In the genomic region with DNA sequence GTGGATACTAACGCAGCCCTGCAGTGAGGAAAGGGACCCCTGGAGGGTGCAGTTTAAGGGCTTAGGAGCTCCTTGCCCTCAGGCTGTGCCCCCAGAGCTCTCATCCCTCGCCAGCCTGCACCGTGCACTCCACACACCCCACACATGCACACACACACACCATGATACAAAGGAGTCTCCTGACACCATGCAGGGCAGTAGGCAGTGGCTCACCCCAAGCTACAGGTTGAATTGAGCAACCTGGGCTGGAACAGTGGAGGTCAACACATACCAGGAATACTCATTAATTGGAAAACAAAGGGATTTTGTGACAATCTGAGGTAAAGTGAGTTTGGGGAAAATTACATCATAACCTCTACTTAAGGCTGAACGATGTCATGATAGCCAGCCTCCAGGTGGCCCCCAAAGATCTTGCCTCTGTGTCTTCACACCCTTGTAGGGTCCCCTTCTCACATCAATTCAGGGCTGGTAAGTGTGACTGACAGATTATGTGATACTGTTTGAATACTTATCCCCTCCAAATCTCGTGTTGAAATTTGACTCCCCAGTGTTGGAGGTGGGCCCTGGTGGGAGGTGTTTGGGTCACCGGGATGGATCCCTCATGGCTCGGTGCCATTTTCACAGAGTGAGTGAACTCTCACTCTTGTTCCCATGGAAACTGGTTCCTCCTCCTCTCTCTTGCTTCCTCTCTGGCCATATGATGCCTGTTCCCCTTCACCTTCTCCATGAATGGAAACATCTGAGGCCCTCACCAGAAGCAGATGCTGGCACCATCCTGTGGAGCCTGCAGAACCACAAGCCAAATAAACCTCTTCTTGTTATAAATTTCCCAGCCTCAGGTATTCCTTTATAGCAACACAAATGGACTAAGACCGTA, we compare ENCODE assay signal across 2 cellular contexts.
TF ChIP-seq lines count a peak whose summit lies in the region.

No MANE protein-coding gene starts in this region.

TF ChIP-seq in H1, 55 proteins besides CTCF, POLR2A, EP300 and RAD21:
- TF ChIP-seq GTF2F1 (IDR thresholded peaks at IDR 0.05; ENCODE audit: borderline replicate concordance, low read depth, low read length) = no peak
- no peak for TF ChIP-seq SAP30 (IDR thresholded peaks at IDR 0.05; ENCODE audit: insufficient read depth, insufficient replicate concordance, low read length)
- TF ChIP-seq GABPA (IDR thresholded peaks at IDR 0.05; ENCODE audit: borderline replicate concordance, insufficient read depth, low read length) = no peak
- TF ChIP-seq TAF7 (optimal IDR thresholded peaks at IDR 0.05; ENCODE audit: borderline replicate concordance, low read depth, low read length) = no peak
- no peak for TF ChIP-seq EZH2 (IDR thresholded peaks at IDR 0.05; ENCODE audit: low read depth, low read length, severe bottlenecking)
- no peak for TF ChIP-seq TEAD4 (IDR thresholded peaks at IDR 0.05; ENCODE audit: low read depth, low read length)
- TF ChIP-seq CBX8 (IDR thresholded peaks at IDR 0.05; ENCODE audit: borderline replicate concordance, low read depth, low read length) = no peak
- TF ChIP-seq HDAC2 (IDR thresholded peaks at IDR 0.05; ENCODE audit: borderline replicate concordance in 1 of 2, low read depth in 2 of 2, low read length in 2 of 2) = no peak
- no peak for TF ChIP-seq KDM1A (IDR thresholded peaks at IDR 0.05; ENCODE audit: borderline replicate concordance, low read length)
- TF ChIP-seq JUND (IDR thresholded peaks at IDR 0.05; ENCODE audit: low read length) = no peak
- no peak for TF ChIP-seq SRF (IDR thresholded peaks at IDR 0.05; ENCODE audit: low read depth, low read length)
- no peak for TF ChIP-seq POU5F1 (IDR thresholded peaks at IDR 0.05; ENCODE audit: low read depth, low read length)
- TF ChIP-seq, protein P1, sequence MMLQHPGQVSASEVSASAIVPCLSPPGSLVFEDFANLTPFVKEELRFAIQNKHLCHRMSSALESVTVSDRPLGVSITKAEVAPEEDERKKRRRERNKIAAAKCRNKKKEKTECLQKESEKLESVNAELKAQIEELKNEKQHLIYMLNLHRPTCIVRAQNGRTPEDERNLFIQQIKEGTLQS (IDR thresholded peaks at IDR 0.05; ENCODE audit: insufficient read depth, low read depth, low read length) = no peak
- TF ChIP-seq CBX5 (IDR thresholded peaks at IDR 0.05; ENCODE audit: low read depth, low read length) = no peak

TF ChIP-seq in SK-N-SH treated with all-trans-retinoic acid at 6 μM for 48 hours, 23 proteins besides CTCF, POLR2A, EP300 and RAD21:
- TF ChIP-seq ZFP30 (CRISPR knock-in tag; IDR thresholded peaks at IDR 0.05) (no peak), ISL1 (CRISPR knock-in tag; IDR thresholded peaks at IDR 0.05) (no peak)
- TF ChIP-seq, protein P2, sequence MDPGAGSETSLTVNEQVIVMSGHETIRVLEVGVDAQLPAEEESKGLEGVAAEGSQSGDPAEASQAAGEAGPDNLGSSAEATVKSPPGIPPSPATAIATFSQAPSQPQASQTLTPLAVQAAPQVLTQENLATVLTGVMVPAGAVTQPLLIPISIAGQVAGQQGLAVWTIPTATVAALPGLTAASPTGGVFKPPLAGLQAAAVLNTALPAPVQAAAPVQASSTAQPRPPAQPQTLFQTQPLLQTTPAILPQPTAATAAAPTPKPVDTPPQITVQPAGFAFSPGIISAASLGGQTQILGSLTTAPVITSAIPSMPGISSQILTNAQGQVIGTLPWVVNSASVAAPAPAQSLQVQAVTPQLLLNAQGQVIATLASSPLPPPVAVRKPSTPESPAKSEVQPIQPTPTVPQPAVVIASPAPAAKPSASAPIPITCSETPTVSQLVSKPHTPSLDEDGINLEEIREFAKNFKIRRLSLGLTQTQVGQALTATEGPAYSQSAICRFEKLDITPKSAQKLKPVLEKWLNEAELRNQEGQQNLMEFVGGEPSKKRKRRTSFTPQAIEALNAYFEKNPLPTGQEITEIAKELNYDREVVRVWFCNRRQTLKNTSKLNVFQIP (CRISPR knock-in tag; IDR thresholded peaks at IDR 0.05; ENCODE audit: borderline replicate concordance, low read depth) = no peak
- TF ChIP-seq, protein P3, sequence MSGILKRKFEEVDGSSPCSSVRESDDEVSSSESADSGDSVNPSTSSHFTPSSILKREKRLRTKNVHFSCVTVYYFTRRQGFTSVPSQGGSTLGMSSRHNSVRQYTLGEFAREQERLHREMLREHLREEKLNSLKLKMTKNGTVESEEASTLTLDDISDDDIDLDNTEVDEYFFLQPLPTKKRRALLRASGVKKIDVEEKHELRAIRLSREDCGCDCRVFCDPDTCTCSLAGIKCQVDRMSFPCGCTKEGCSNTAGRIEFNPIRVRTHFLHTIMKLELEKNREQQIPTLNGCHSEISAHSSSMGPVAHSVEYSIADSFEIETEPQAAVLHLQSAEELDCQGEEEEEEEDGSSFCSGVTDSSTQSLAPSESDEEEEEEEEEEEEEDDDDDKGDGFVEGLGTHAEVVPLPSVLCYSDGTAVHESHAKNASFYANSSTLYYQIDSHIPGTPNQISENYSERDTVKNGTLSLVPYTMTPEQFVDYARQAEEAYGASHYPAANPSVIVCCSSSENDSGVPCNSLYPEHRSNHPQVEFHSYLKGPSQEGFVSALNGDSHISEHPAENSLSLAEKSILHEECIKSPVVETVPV (CRISPR knock-in tag; IDR thresholded peaks at IDR 0.05) = no peak
